In the genomic region with DNA sequence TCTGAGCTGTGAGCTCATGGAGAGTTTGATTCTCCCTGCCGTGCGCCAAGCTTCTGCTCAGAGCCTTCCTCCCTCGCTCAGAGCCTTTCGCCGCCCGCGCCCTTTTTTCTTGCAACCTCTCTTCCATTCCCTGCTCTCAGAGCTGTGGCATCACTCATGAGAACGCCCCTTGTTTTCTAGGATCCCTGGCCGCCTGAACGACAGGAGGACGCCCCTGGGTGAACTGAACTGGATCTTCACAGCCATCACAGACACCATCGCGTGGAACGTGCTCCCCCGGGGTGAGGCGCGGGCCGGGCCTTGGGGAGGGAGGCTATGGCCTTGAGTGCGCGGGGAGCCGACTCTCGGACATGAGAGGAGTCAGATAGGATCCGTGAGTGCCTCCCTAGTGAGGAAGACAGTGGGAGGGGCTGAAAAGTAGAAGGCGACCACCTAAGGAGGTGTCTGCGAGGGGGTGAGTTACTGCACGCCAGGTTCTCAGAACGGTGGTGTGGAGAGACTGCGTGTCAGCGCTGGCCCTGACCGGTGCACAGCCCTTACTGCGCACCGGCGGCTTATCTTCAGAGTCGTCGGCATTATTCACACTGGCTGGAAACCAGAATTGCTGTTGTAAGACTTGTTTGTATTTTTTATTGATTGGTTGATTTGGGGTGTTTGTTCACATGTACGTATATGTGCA, we compare ENCODE assay signal across 1 cellular context.
TF ChIP-seq lines count a peak whose summit lies in the region.

No MANE protein-coding gene starts in this region.

TF ChIP-seq in IMR-90, 13 proteins besides CTCF, POLR2A, EP300 and RAD21:
- TF ChIP-seq USF2 (IDR thresholded peaks at IDR 0.05; ENCODE audit: low read depth, low read length), result no peak
